9 cellular contexts compared by ENCODE assay signal in the genomic region with DNA sequence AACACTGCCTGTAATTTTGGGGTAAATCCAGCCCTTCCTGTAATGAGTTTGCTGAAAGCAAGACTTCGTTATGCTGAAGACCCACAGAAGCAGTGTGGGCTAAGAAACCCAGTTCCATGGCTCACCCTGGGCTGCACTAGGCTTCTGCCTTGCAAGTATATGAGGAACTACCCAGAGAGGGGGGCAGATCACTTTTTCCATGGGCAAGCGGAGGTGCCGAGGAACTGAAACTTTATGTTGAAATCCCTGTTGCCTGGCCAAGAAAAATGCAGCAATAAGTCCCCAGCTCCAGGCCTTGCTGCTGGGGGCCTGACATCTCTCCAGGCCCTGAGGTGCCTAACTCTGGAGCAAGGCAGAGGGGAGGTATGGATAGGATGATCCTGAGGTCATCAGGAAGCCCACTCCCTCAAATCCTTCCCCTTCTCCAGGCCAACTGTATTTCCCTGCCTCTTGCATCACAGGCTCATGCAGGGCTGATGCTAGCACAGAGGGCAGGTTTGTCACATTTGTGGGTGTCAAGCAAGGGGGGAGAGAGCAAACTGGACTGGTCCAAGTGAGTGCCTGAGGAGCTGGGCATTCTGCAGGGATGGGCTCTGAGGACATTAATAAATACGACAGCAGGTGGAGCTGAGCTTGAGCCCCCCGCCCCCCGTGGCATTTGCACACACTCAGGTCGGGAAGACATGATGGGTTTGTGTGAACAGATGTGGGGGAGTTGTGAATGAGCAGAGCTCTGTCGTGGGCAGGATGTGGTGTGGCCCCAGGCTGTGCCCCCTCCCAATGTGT. TPM values are rescaled to one million over a fixed set of nuclear protein-coding genes. Genes with fewer than 3 reads are reported as not detected.
A peak's percentile ranks its signal among the peaks of the same experiment; 100 is the strongest.
DNase-seq lines count a peak whose midpoint lies in the region; ATAC-seq, FAIRE-seq and TF ChIP-seq lines count a peak whose summit lies in the region.
"Had no signal": no experiment of that assay in that cellular context is flagged by ENCODE, and none has a peak within 500 bp of the region (broad histone marks: within the 10 kb centered on the region; RNA-seq: fewer than 3 reads in every experiment).

No MANE protein-coding gene starts in this region.

- no peak overlapping the region for H3K4me2 ChIP-seq in K562 (ENCODE audit: insufficient read depth, low read length)

- TF ChIP-seq RAD21 in K562 (CRISPR knock-in tag; conservative IDR thresholded peaks at IDR 0.05 in 1 of 2, IDR thresholded peaks at IDR 0.05 in 1 of 2) = no peak

- intact Hi-C loops in K562 (cut with micrococcal nuclease) = no loop called here
- intact Hi-C loops in upper lobe of right lung (cut with DNase I) = no loop called here

- FAIRE-seq in K562 (lab: Jason Lieb, UNC) = no peak

- no peaks in the 10 kb centered on the region for H3K79me2 ChIP-seq in K562 (ENCODE audit: control insufficient read depth, insufficient read depth, low read length)

- peaks cover 0 to 21% of the 10 kb centered on the region in 2 experiments; a peak in 2 of 5 replicates for H3K27me3 ChIP-seq in K562 (ENCODE audit: control insufficient read depth in 2 of 2, insufficient read depth in 2 of 2, low read length in 2 of 2)
- no peaks in the 10 kb centered on the region for H3K27me3 ChIP-seq in upper lobe of right lung
- H3K27me3 ChIP-seq: SJSA1 had no signal

- 15% methylated on average over 8 of the region's 8 CpGs for WGBS in K562 (ENCODE audit: insufficient coverage, low coverage, missing lambda C conversion rate)

- H3K4me3 ChIP-seq in K562 (no peak overlapping the region), upper lobe of right lung (no peak overlapping the region)
- H3K4me3 ChIP-seq: SJSA1 had no signal

- H3K9me1 ChIP-seq in K562 (ENCODE audit: control insufficient read depth, insufficient read depth, low read length) = no peaks in the 10 kb centered on the region

- peaks cover 29% of the 10 kb centered on the region for H3K4me1 Mint-ChIP-seq in activated naive CD4-positive, alpha-beta T cell treated with anti-CD3 and anti-CD28 coated beads, Interleukin-2, amount 10 ng/mL, durations not matched to agents 7 days and 5 days
- peaks cover 46% of the 10 kb centered on the region for H3K4me1 Mint-ChIP-seq in mesothelial cell of epicardium

- CTCF ChIA-PET in activated naive CD4-positive, alpha-beta T cell treated with anti-CD3 and anti-CD28 coated beads, Interleukin-2, amount 10 ng/mL, durations not matched to agents 7 days and 5 days (lab: Charles Lee) = interaction anchor here (0.8 to 2.2 kb wide), 6 partner anchors 8 to 35 kb away, joined by 3 to 7 read pairs (median 4); a partner anchor contains a TSS
- CTCF ChIA-PET in K562 (lab: Yijun Ruan, JAX; ENCODE audit: low intra/inter-chr PET ratio) = no interaction called here

- H3K36me3 Mint-ChIP-seq in activated naive CD4-positive, alpha-beta T cell treated with anti-CD3 and anti-CD28 coated beads, Interleukin-2, amount 10 ng/mL, durations not matched to agents 7 days and 5 days = no peaks in the 10 kb centered on the region
- H3K36me3 Mint-ChIP-seq in mesothelial cell of epicardium = peaks cover 9% of the 10 kb centered on the region

- no peaks in the 10 kb centered on the region for H3K36me3 ChIP-seq in K562 (ENCODE audit: control insufficient read depth, insufficient read depth, low read length)
- H3K36me3 ChIP-seq in upper lobe of right lung = no peaks in the 10 kb centered on the region

- H3K9ac ChIP-seq in K562 (ENCODE audit: insufficient read depth in 1 of 2, low read depth in 2 of 2, low read length in 2 of 2) = no peak overlapping the region

- H4K20me1 ChIP-seq in K562 (replicated peaks; ENCODE audit: control insufficient read depth, insufficient read depth, low read length) = no peaks in the 10 kb centered on the region

- in situ Hi-C loops in K562 (cut with MboI) = no loop called here

- H3K27ac Mint-ChIP-seq in activated naive CD4-positive, alpha-beta T cell treated with anti-CD3 and anti-CD28 coated beads, Interleukin-2, amount 10 ng/mL, durations not matched to agents 7 days and 5 days = peak overlapping the region; percentile 38
- peak overlapping the region; percentile 88 for H3K27ac Mint-ChIP-seq in mesothelial cell of epicardium

- no peak for TF ChIP-seq EP300 in K562 (IDR thresholded peaks at IDR 0.05; ENCODE audit: low read length)

- POLR2A ChIA-PET in K562 (lab: Yijun Ruan, JAX) = interaction anchor here (0.6 to 1.3 kb wide), 2 partner anchors 18 to 45 kb away, joined by 3 to 4 read pairs; no protein-coding TSS in a partner anchor

- H3K4me1 ChIP-seq in K562 (replicated peaks in 1 of 2; ENCODE audit: control insufficient read depth in 2 of 2, insufficient read depth in 2 of 2, low read length in 2 of 2) (peaks cover 8 to 11% of the 10 kb centered on the region in 2 experiments; a peak in 4 of 5 replicates), upper lobe of right lung (peaks cover 51% of the 10 kb centered on the region)

- BruUV-seq in K562 (replicated peaks; lab: Mats Ljungman, UMichigan) = no TSS peak

- H3K9me3 ChIP-seq in K562 (replicated peaks; ENCODE audit: control insufficient read depth, insufficient read depth, low read depth, low read length) (no peaks in the 10 kb centered on the region), upper lobe of right lung (no peaks in the 10 kb centered on the region)
- H3K9me3 ChIP-seq: SJSA1 had no signal

- TF ChIP-seq CTCF in K562 (IDR thresholded peaks at IDR 0.05 in 2 of 3, conservative IDR thresholded peaks at IDR 0.05 in 1 of 3; ENCODE audit: insufficient read depth in 2 of 3, low read depth in 1 of 3, low read length in 3 of 3) (no peak), mesothelial cell of epicardium (IDR thresholded peaks at IDR 0.05; ENCODE audit: unreplicated experiment) (no peak), upper lobe of right lung (IDR thresholded peaks at IDR 0.05) (no peak)

- no peak overlapping the region for H3K4me3 Mint-ChIP-seq in activated naive CD4-positive, alpha-beta T cell treated with anti-CD3 and anti-CD28 coated beads, Interleukin-2, amount 10 ng/mL, durations not matched to agents 7 days and 5 days
- no peak overlapping the region for H3K4me3 Mint-ChIP-seq in mesothelial cell of epicardium

- peak overlapping the region; percentile 34; the same call in 1 of the 2 replicates for H2AFZ ChIP-seq in K562 (ENCODE audit: low read depth, low read length)

- no peaks in the 10 kb centered on the region for H3K27me3 Mint-ChIP-seq in activated naive CD4-positive, alpha-beta T cell treated with anti-CD3 and anti-CD28 coated beads, Interleukin-2, amount 10 ng/mL, durations not matched to agents 7 days and 5 days
- H3K27me3 Mint-ChIP-seq in mesothelial cell of epicardium (ENCODE audit: low read depth) = no peaks in the 10 kb centered on the region

- DNase-seq in activated naive CD4-positive, alpha-beta T cell treated with anti-CD3 and anti-CD28 coated beads, Interleukin-2, amount 10 ng/mL, durations not matched to agents 7 days and 5 days = peak; percentile 43
- DNase-seq in activated naive CD4-positive, alpha-beta T cell treated with anti-CD3 and anti-CD28 coated beads, Interleukin-2, amount 50 U/mL, for 16 hours = no peak
- DNase-seq in K562 (ENCODE audit: extremely low read depth in 1 of 4, low spot score in 3 of 4) (no peak), mesothelial cell of epicardium (ENCODE audit: low spot score in 2 of 2, unreplicated experiment in 2 of 2) (no peak), upper lobe of right lung (no peak)

- TF ChIP-seq POLR2A in K562 (conservative IDR thresholded peaks at IDR 0.05) = no peak

- no peaks in the 10 kb centered on the region for H3K9me3 Mint-ChIP-seq in activated naive CD4-positive, alpha-beta T cell treated with anti-CD3 and anti-CD28 coated beads, Interleukin-2, amount 10 ng/mL, durations not matched to agents 7 days and 5 days
- H3K9me3 Mint-ChIP-seq in mesothelial cell of epicardium = no peaks in the 10 kb centered on the region

- no peak for ATAC-seq in K562
- peak; percentile 73 for ATAC-seq in upper lobe of right lung
- no peak for ATAC-seq in GM18517 (IDR thresholded peaks at IDR 0.05; ENCODE audit: unreplicated experiment)
- ATAC-seq in HG02973 (IDR thresholded peaks at IDR 0.05; ENCODE audit: unreplicated experiment) = no peak
- ATAC-seq in GM19324 (IDR thresholded peaks at IDR 0.05; ENCODE audit: low FRiP score, unreplicated experiment) = no peak

- no peak overlapping the region for H3K27ac ChIP-seq in K562 (ENCODE audit: extremely low read depth, low read depth, low read length)
- peak overlapping the region; percentile 67 for H3K27ac ChIP-seq in upper lobe of right lung
- H3K27ac ChIP-seq: SJSA1 had no signal

RNA-seq across cellular contexts. Expression of a gene that starts 8.7 kb away (rescaled TPM):
- total RNA-seq in K562 (2011; cell fraction: chromatin; rRNA removed; ENCODE audit: low replicate concordance) = 0.21 and 0.58 TPM in 2 replicates
- total RNA-seq in K562 (2011; cell fraction: nucleolus; rRNA removed) = 0.17 and 0.66 TPM in 2 replicates
- 0.15 and 0.29 TPM in 2 replicates for total RNA-seq in K562 (2011; cell fraction: nucleoplasm; rRNA removed)
- total RNA-seq in K562 (2014; rRNA removed) (0.04 and 0.09 TPM in 2 replicates), K562 (2014; rRNA removed; fragmentation: Illumina TruSeq; extraction: Trizol) (not detected in 2 replicates), K562 (2015; rRNA removed; fragmentation: Illumina TruSeq; extraction: Trizol) (not detected in 2 replicates), K562 (2021) (0.18 and 0.62 TPM in 2 replicates), mesothelial cell of epicardium (15.4 to 16.6 TPM (median 16.3 TPM) in 3 replicates), upper lobe of right lung (40.9 TPM)
- polyA plus RNA-seq in K562 (2011; rRNA removed) (0.05 and 0.13 TPM in 2 replicates), K562 (2014; fragmentation: Illumina TruSeq; extraction: Trizol) (0.10 TPM in 1 of 2 replicates, not detected in the other), K562 (2014; fragmentation: Nextera tagmentation; extraction: Ambion mirVana) (under 1 TPM in 1 of 2 experiments, not detected in 1; 0.01 TPM), K562 (2014; rRNA removed) (0.13 TPM in 1 of 2 replicates, not detected in the other)
- 0.04 and 0.30 TPM in 2 replicates for polyA plus RNA-seq in K562 (2011; cell fraction: cytosol; rRNA removed)
- polyA plus RNA-seq in K562 (2011; cell fraction: nucleus; rRNA removed) = 0.25 and 0.30 TPM in 2 replicates
- 0.20 and 0.68 TPM in 2 replicates for polyA plus RNA-seq in K562 (2012)
- polyA minus RNA-seq in K562 (2011; rRNA and poly(A)+ RNA removed) = not detected in 2 replicates
- not detected in 2 replicates for polyA minus RNA-seq in K562 (2011; cell fraction: cytosol; rRNA and poly(A)+ RNA removed)
- polyA minus RNA-seq in K562 (2011; cell fraction: nucleus; rRNA and poly(A)+ RNA removed) = not detected in 2 replicates

RNA-seq across cellular contexts. Expression of a gene that starts 10.3 kb away (rescaled TPM):
- total RNA-seq in K562 (2011; cell fraction: chromatin; rRNA removed; ENCODE audit: low replicate concordance) = 0.32 and 3.0 TPM in 2 replicates
- 2.4 and 4.7 TPM in 2 replicates for total RNA-seq in K562 (2011; cell fraction: nucleolus; rRNA removed)
- 1.5 and 2.3 TPM in 2 replicates for total RNA-seq in K562 (2011; cell fraction: nucleoplasm; rRNA removed)
- total RNA-seq in K562 (2014; rRNA removed) = 0.33 and 0.54 TPM in 2 replicates
- total RNA-seq in K562 (2014; rRNA removed; fragmentation: Illumina TruSeq; extraction: Trizol) = 0.06 and 0.07 TPM in 2 replicates
- 0.11 and 0.18 TPM in 2 replicates for total RNA-seq in K562 (2015; rRNA removed; fragmentation: Illumina TruSeq; extraction: Trizol)
- total RNA-seq in K562 (2021) = 0.34 and 0.40 TPM in 2 replicates
- 0.42 and 1.1 TPM in 2 replicates for polyA plus RNA-seq in K562 (2011; rRNA removed)
- polyA plus RNA-seq in K562 (2011; cell fraction: cytosol; rRNA removed) = 1.3 and 1.5 TPM in 2 replicates
- 0.47 and 1.1 TPM in 2 replicates for polyA plus RNA-seq in K562 (2011; cell fraction: nucleus; rRNA removed)
- 0.46 and 1.3 TPM in 2 replicates for polyA plus RNA-seq in K562 (2012)
- 0.19 TPM in 2 replicates for polyA plus RNA-seq in K562 (2014; fragmentation: Illumina TruSeq; extraction: Trizol)
- polyA plus RNA-seq in K562 (2014; fragmentation: Nextera tagmentation; extraction: Ambion mirVana) = under 1 TPM in 1 of 2 experiments, not detected in 1; 0.04 TPM
- 0.21 and 0.26 TPM in 2 replicates for polyA plus RNA-seq in K562 (2014; rRNA removed)
- 0.77 and 1.1 TPM in 2 replicates for polyA minus RNA-seq in K562 (2011; rRNA and poly(A)+ RNA removed)
- polyA minus RNA-seq in K562 (2011; cell fraction: cytosol; rRNA and poly(A)+ RNA removed) = 0.76 and 1.8 TPM in 2 replicates
- polyA minus RNA-seq in K562 (2011; cell fraction: nucleus; rRNA and poly(A)+ RNA removed) = 1.9 and 3.2 TPM in 2 replicates
- 8.0 to 11.1 TPM (median 10.1 TPM) in 3 replicates for total RNA-seq in mesothelial cell of epicardium
- total RNA-seq in upper lobe of right lung = 160 TPM

RNA-seq across cellular contexts. Expression of a gene that starts 32.4 kb away (rescaled TPM):
- 6.0 and 13.6 TPM in 2 replicates for total RNA-seq in K562 (2011; cell fraction: chromatin; rRNA removed; ENCODE audit: low replicate concordance)
- 5.3 and 7.1 TPM in 2 replicates for total RNA-seq in K562 (2011; cell fraction: nucleolus; rRNA removed)
- 9.9 and 11.2 TPM in 2 replicates for total RNA-seq in K562 (2011; cell fraction: nucleoplasm; rRNA removed)
- 35.9 and 36.2 TPM in 2 replicates for total RNA-seq in K562 (2014; rRNA removed)
- 68.4 and 69.4 TPM in 2 replicates for total RNA-seq in K562 (2014; rRNA removed; fragmentation: Illumina TruSeq; extraction: Trizol)
- 47.9 and 48.6 TPM in 2 replicates for total RNA-seq in K562 (2015; rRNA removed; fragmentation: Illumina TruSeq; extraction: Trizol)
- total RNA-seq in K562 (2021) = 40.5 and 52.9 TPM in 2 replicates
- 39.2 and 51.2 TPM in 2 replicates for polyA plus RNA-seq in K562 (2011; rRNA removed)
- polyA plus RNA-seq in K562 (2011; cell fraction: cytosol; rRNA removed) = 9.3 and 18.6 TPM in 2 replicates
- polyA plus RNA-seq in K562 (2011; cell fraction: nucleus; rRNA removed) = 7.4 and 12.9 TPM in 2 replicates
- 38.3 and 41.5 TPM in 2 replicates for polyA plus RNA-seq in K562 (2012)
- 51.3 and 62.2 TPM in 2 replicates for polyA plus RNA-seq in K562 (2014; fragmentation: Illumina TruSeq; extraction: Trizol)
- polyA plus RNA-seq in K562 (2014; fragmentation: Nextera tagmentation; extraction: Ambion mirVana) = 10 to 100 TPM; 92.2 to 98.7 TPM
- polyA plus RNA-seq in K562 (2014; rRNA removed) = 42.4 and 60.4 TPM in 2 replicates
- 19.0 and 19.4 TPM in 2 replicates for polyA minus RNA-seq in K562 (2011; rRNA and poly(A)+ RNA removed)
- 5.3 and 8.3 TPM in 2 replicates for polyA minus RNA-seq in K562 (2011; cell fraction: cytosol; rRNA and poly(A)+ RNA removed)
- 5.3 and 11.1 TPM in 2 replicates for polyA minus RNA-seq in K562 (2011; cell fraction: nucleus; rRNA and poly(A)+ RNA removed)
- 44.7 to 46.8 TPM (median 45.2 TPM) in 3 replicates for total RNA-seq in mesothelial cell of epicardium
- total RNA-seq in upper lobe of right lung = 26.9 TPM

RNA-seq across cellular contexts. Expression of a gene that starts 57.2 kb away (rescaled TPM):
- not detected in 2 replicates for total RNA-seq in K562 (2011; cell fraction: chromatin; rRNA removed; ENCODE audit: low replicate concordance)
- not detected in 2 replicates for total RNA-seq in K562 (2011; cell fraction: nucleolus; rRNA removed)
- not detected in 2 replicates for total RNA-seq in K562 (2011; cell fraction: nucleoplasm; rRNA removed)
- total RNA-seq in K562 (2014; rRNA removed) (not detected in 2 replicates), K562 (2014; rRNA removed; fragmentation: Illumina TruSeq; extraction: Trizol) (not detected in 2 replicates), K562 (2015; rRNA removed; fragmentation: Illumina TruSeq; extraction: Trizol) (not detected in 2 replicates), K562 (2021) (not detected in 2 replicates), mesothelial cell of epicardium (0.67 to 0.71 TPM (median 0.68 TPM) in 3 replicates), upper lobe of right lung (not detected)
- polyA plus RNA-seq in K562 (2011; rRNA removed) (not detected in 2 replicates), K562 (2014; fragmentation: Illumina TruSeq; extraction: Trizol) (not detected in 2 replicates), K562 (2014; fragmentation: Nextera tagmentation; extraction: Ambion mirVana) (not detected), K562 (2014; rRNA removed) (not detected in 2 replicates)
- polyA plus RNA-seq in K562 (2011; cell fraction: cytosol; rRNA removed) = not detected in 2 replicates
- not detected in 2 replicates for polyA plus RNA-seq in K562 (2011; cell fraction: nucleus; rRNA removed)
- not detected in 2 replicates for polyA plus RNA-seq in K562 (2012)
- not detected in 2 replicates for polyA minus RNA-seq in K562 (2011; rRNA and poly(A)+ RNA removed)
- not detected in 2 replicates for polyA minus RNA-seq in K562 (2011; cell fraction: cytosol; rRNA and poly(A)+ RNA removed)
- not detected in 2 replicates for polyA minus RNA-seq in K562 (2011; cell fraction: nucleus; rRNA and poly(A)+ RNA removed)
- total RNA-seq: SJSA1 had no signal

Comparison
In these comparisons a context has a peak if more than half of its experiments do, and no peak if none do; other contexts are left out.
1. RNA of a gene that starts 10.3 kb away (total RNA-seq): 160 TPM in upper lobe of right lung (single experiment); 8.0 to 11.1 TPM in mesothelial cell of epicardium and 0.06 to 4.7 TPM in K562; every median in the first group is over 10 times any median in the second.